7 cellular contexts compared by ENCODE assay signal in the genomic region with DNA sequence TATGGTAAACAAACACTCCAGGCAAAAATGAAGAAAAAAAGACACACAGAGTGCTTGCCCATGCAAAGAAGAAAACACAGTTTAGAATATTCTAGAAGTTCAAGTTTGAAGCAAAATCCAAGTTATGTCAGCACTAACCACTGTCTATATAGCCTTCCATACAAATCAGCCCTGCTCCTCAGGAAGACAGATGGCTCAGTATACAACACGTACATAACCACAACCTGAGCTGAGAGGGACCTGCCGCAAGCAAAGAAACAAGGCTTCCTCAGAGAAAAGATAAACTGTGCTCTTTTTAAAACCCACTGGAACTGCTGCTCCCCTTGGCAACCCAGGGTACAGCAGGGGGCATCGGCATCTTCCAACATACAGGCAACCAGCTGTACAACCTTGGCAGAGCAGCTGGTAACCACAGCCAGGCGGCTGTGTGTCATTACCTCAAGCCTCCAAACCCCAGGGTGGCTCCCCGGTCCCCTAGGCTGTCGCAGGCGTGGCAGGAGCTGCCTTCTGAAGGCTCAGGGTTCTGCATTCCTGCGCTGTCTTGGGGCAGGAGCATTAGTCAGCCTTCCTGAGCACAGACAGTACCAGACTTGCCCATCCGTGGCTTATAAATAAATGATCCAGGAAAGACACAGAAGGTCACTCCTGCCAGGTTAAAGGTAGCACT.
A peak's percentile ranks its signal among the peaks of the same experiment; 100 is the strongest.
DNase-seq lines count a peak whose midpoint lies in the region; ATAC-seq and TF ChIP-seq lines count a peak whose summit lies in the region.

No MANE protein-coding gene starts in this region.

- H3K9me3 Mint-ChIP-seq in activated CD8-positive, alpha-beta T cell treated with anti-CD3 and anti-CD28 coated beads for 36 hours: no peaks in the 10 kb centered on the region

- no peak overlapping the region for H3K4me3 Mint-ChIP-seq in activated CD8-positive, alpha-beta T cell treated with anti-CD3 and anti-CD28 coated beads for 36 hours

- POLR2A ChIA-PET in activated CD8-positive, alpha-beta T cell treated with anti-CD3 and anti-CD28 coated beads for 36 hours (lab: Charles Lee): no interaction called here

- no peaks in the 10 kb centered on the region for H3K36me3 ChIP-seq in Loucy (ENCODE audit: insufficient read depth, low read length)
- no peaks in the 10 kb centered on the region for H3K36me3 ChIP-seq in esophagus (ENCODE audit: control insufficient read depth in 2 of 2, insufficient read depth in 2 of 2, low read length in 1 of 2)

- no peaks in the 10 kb centered on the region for H3K36me3 Mint-ChIP-seq in activated CD8-positive, alpha-beta T cell treated with anti-CD3 and anti-CD28 coated beads for 36 hours (ENCODE audit: low read depth)

- no peaks in the 10 kb centered on the region for H3K9me2 ChIP-seq in Loucy (replicated peaks; ENCODE audit: low read depth, low read length)

- peak overlapping the region; percentile 47 to 57 for H3K27ac ChIP-seq in esophagus (ENCODE audit: low read depth in 2 of 2, low read length in 1 of 2)

- TF ChIP-seq CTCF in Loucy (conservative IDR thresholded peaks at IDR 0.05; ENCODE audit: low read length): peak; percentile 52
- TF ChIP-seq CTCF in activated CD8-positive, alpha-beta T cell treated with anti-CD3 and anti-CD28 coated beads for 36 hours (IDR thresholded peaks at IDR 0.05): no peak

- H3F3A ChIP-seq in Loucy (ENCODE audit: low read depth): no peaks in the 10 kb centered on the region

- no peaks in the 10 kb centered on the region for H3K9me3 ChIP-seq in Loucy (ENCODE audit: insufficient read depth, low read depth, low read length)
- H3K9me3 ChIP-seq in esophagus (ENCODE audit: control insufficient read depth in 2 of 2, insufficient read depth in 1 of 2, low read depth in 1 of 2, low read length in 1 of 2): no peaks in the 10 kb centered on the region

- peaks cover 26% of the 10 kb centered on the region for H3K4me1 Mint-ChIP-seq in activated CD8-positive, alpha-beta T cell treated with anti-CD3 and anti-CD28 coated beads for 36 hours (ENCODE audit: low read depth)

- peak; percentile 97 for ATAC-seq in activated CD8-positive, alpha-beta T cell treated with anti-CD3 and anti-CD28 coated beads for 36 hours
- ATAC-seq in HG02884 (IDR thresholded peaks at IDR 0.05; ENCODE audit: unreplicated experiment): no peak

- no peaks in the 10 kb centered on the region for H4K20me1 ChIP-seq in Loucy (ENCODE audit: insufficient read depth, low read length, poor library complexity, severe bottlenecking)

- peaks cover 3% of the 10 kb centered on the region for H3K4me1 ChIP-seq in Loucy (ENCODE audit: insufficient read depth, low read length, poor library complexity, severe bottlenecking)
- H3K4me1 ChIP-seq in esophagus (ENCODE audit: control insufficient read depth in 2 of 2, insufficient read depth in 2 of 2, low read length in 1 of 2): no peaks in the 10 kb centered on the region

- no peaks in the 10 kb centered on the region for H3K79me2 ChIP-seq in Loucy (ENCODE audit: insufficient read depth, low read length)

- H3K27me3 Mint-ChIP-seq in activated CD8-positive, alpha-beta T cell treated with anti-CD3 and anti-CD28 coated beads for 36 hours: no peaks in the 10 kb centered on the region

- H3K27me3 ChIP-seq in Loucy (ENCODE audit: insufficient read depth, low read length, poor library complexity, severe bottlenecking) (no peaks in the 10 kb centered on the region), esophagus (ENCODE audit: control insufficient read depth in 1 of 2, insufficient read depth in 2 of 2, low read length in 2 of 2) (no peaks in the 10 kb centered on the region)

- intact Hi-C loops in activated CD8-positive, alpha-beta T cell treated with anti-CD3 and anti-CD28 coated beads for 36 hours (cut with micrococcal nuclease): no loop called here

- no peak overlapping the region for H3K27ac Mint-ChIP-seq in activated CD8-positive, alpha-beta T cell treated with anti-CD3 and anti-CD28 coated beads for 36 hours

- peak overlapping the region; percentile 9 for H3K4me2 ChIP-seq in Loucy (ENCODE audit: low read depth, low read length, poor library complexity, severe bottlenecking)

- H2AFZ ChIP-seq in Loucy (ENCODE audit: low read length): 0 out of 2 replicates have a peak overlapping the region, but pooled peaks have one; percentile 4

- CTCF ChIA-PET in activated CD8-positive, alpha-beta T cell treated with anti-CD3 and anti-CD28 coated beads for 36 hours (lab: Charles Lee): interaction anchor here (0.6 to 5.4 kb wide), 6 partner anchors 10 to 601 kb away, joined by 3 to 36 read pairs (median 4); no protein-coding TSS in a partner anchor

- no peak overlapping the region for H3K9ac ChIP-seq in Loucy (ENCODE audit: low read depth, low read length, poor library complexity, severe bottlenecking)

- H3K4me3 ChIP-seq in Loucy (ENCODE audit: low read length, poor library complexity, severe bottlenecking) (no peak overlapping the region), esophagus (ENCODE audit: low read depth in 1 of 2, low read length in 2 of 2) (no peak overlapping the region)

- peak; percentile 82 for DNase-seq in activated CD8-positive, alpha-beta T cell treated with anti-CD3 and anti-CD28 coated beads for 36 hours
- DNase-seq in stimulated activated CD8-positive, alpha-beta memory T cell treated with anti-CD3 and anti-CD28 coated beads, Interleukin-4, amount 100 ng/mL, for 48 hours: peak; percentile 56
- DNase-seq in Kasumi-1 (lab: John Stamatoyannopoulos, UW): no peak
- DNase-seq in SKM-1 (lab: John Stamatoyannopoulos, UW; ENCODE audit: unreplicated experiment): no peak

- 25 to 34% methylated on average over 9 of the region's 9 CpGs for WGBS in esophagus, 2 donors

Comparison
In these comparisons a context has a peak if more than half of its experiments do, and no peak if none do; other contexts are left out.
1. DNase-seq: peak in activated CD8-positive, alpha-beta T cell treated with anti-CD3 and anti-CD28 coated beads for 36 hours (single experiment) and stimulated activated CD8-positive, alpha-beta memory T cell treated with anti-CD3 and anti-CD28 coated beads, Interleukin-4, amount 100 ng/mL, for 48 hours (single experiment); none in Kasumi-1 (0 of 2) and SKM-1 (single experiment).